7 cellular contexts compared by ENCODE assay signal in genomic region chr17:63911657-63912100, GRCh38. TPM values are rescaled to one million over a fixed set of nuclear protein-coding genes. Genes with fewer than 3 reads are reported as not detected.
A peak's percentile ranks its signal among the peaks of the same experiment; 100 is the strongest.
DNase-seq lines count a peak whose midpoint lies in the region; ATAC-seq and TF ChIP-seq lines count a peak whose summit lies in the region.
"Had no signal": no experiment of that assay in that cellular context is flagged by ENCODE, and none has a peak within 500 bp of the region (broad histone marks: within the 10 kb centered on the region; RNA-seq: fewer than 3 reads in every experiment).

No MANE protein-coding gene starts in this region.

- POLR2A ChIA-PET in activated naive CD8-positive, alpha-beta T cell treated with anti-CD3 and anti-CD28 coated beads, Interleukin-2, amount 10 ng/mL, durations not matched to agents 7 days and 5 days (lab: Charles Lee): interaction anchor here (0.6 to 1.6 kb wide), 2 partner anchors 106 to 222 kb away, joined by 3 to 4 read pairs; no protein-coding TSS in a partner anchor

- H3K4me3 Mint-ChIP-seq in Calu3 (ENCODE audit: low read depth, unreplicated experiment): no peak overlapping the region
- no peak overlapping the region for H3K4me3 Mint-ChIP-seq in activated naive CD8-positive, alpha-beta T cell treated with anti-CD3 and anti-CD28 coated beads, Interleukin-2, amount 10 ng/mL, durations not matched to agents 7 days and 5 days

- H3K9me3 Mint-ChIP-seq in Calu3 (ENCODE audit: low read depth, unreplicated experiment): no peaks in the 10 kb centered on the region
- no peaks in the 10 kb centered on the region for H3K9me3 Mint-ChIP-seq in activated naive CD8-positive, alpha-beta T cell treated with anti-CD3 and anti-CD28 coated beads, Interleukin-2, amount 10 ng/mL, durations not matched to agents 7 days and 5 days

- no peaks in the 10 kb centered on the region for H3K4me1 ChIP-seq in mucosa of descending colon (ENCODE audit: low read depth)

- no peaks in the 10 kb centered on the region for H3K36me3 Mint-ChIP-seq in Calu3 (ENCODE audit: insufficient read depth, unreplicated experiment)
- no peaks in the 10 kb centered on the region for H3K36me3 Mint-ChIP-seq in activated naive CD8-positive, alpha-beta T cell treated with anti-CD3 and anti-CD28 coated beads, Interleukin-2, amount 10 ng/mL, durations not matched to agents 7 days and 5 days

- peak; percentile 70 for TF ChIP-seq CTCF in Calu3 (IDR thresholded peaks at IDR 0.05; ENCODE audit: unreplicated experiment)
- peak; percentile 76 for TF ChIP-seq CTCF in mucosa of descending colon (IDR thresholded peaks at IDR 0.05)

- no peaks in the 10 kb centered on the region for H3K9me3 ChIP-seq in mucosa of descending colon

- no peaks in the 10 kb centered on the region for H3K4me1 Mint-ChIP-seq in Calu3 (ENCODE audit: low read depth, unreplicated experiment)
- no peaks in the 10 kb centered on the region for H3K4me1 Mint-ChIP-seq in activated naive CD8-positive, alpha-beta T cell treated with anti-CD3 and anti-CD28 coated beads, Interleukin-2, amount 10 ng/mL, durations not matched to agents 7 days and 5 days

- H3K27me3 Mint-ChIP-seq in Calu3 (ENCODE audit: unreplicated experiment): peaks cover 73% of the 10 kb centered on the region
- peaks cover 7% of the 10 kb centered on the region for H3K27me3 Mint-ChIP-seq in activated naive CD8-positive, alpha-beta T cell treated with anti-CD3 and anti-CD28 coated beads, Interleukin-2, amount 10 ng/mL, durations not matched to agents 7 days and 5 days

- CTCF ChIA-PET in Calu3 (lab: Charles Lee): interaction anchor here (0.6 to 1.4 kb wide), 4 partner anchors 25 to 222 kb away, joined by 3 to 7 read pairs (median 4); partner anchors contain the start of gene GH2

- H3K36me3 ChIP-seq in mucosa of descending colon (ENCODE audit: low read depth): no peaks in the 10 kb centered on the region

- H3K27ac Mint-ChIP-seq in Calu3 (ENCODE audit: unreplicated experiment): no peak overlapping the region
- no peak overlapping the region for H3K27ac Mint-ChIP-seq in activated naive CD8-positive, alpha-beta T cell treated with anti-CD3 and anti-CD28 coated beads, Interleukin-2, amount 10 ng/mL, durations not matched to agents 7 days and 5 days

- no TSS peak for BruUV-seq in Calu3 (replicated peaks; lab: Mats Ljungman, UMichigan)

- intact Hi-C loops in Calu3 (cut with micrococcal nuclease; ENCODE audit: unreplicated experiment) (loop anchor here (10.0 kb wide), 1 partner anchor 223 kb away; the partner anchor contains the start of gene ERN1), mucosa of descending colon (cut with DNase I, micrococcal nuclease) (loop anchor here in 1 of 2 donors (10.0 kb wide), 1 partner anchor 223 kb away; the partner anchor contains the start of gene ERN1)

- peak; percentile 59 for ATAC-seq in activated naive CD8-positive, alpha-beta T cell treated with anti-CD3 and anti-CD28 coated beads, Interleukin-2, amount 10 ng/mL, durations not matched to agents 7 days and 5 days (ENCODE audit: low read depth)
- ATAC-seq in mucosa of descending colon (peak; percentile 68), HG03095 (IDR thresholded peaks at IDR 0.05; ENCODE audit: unreplicated experiment) (no peak)

- no peak overlapping the region for H3K4me3 ChIP-seq in mucosa of descending colon

- DNase-seq in Calu3 (peak; percentile 54), NCI-H82 (lab: John Stamatoyannopoulos, UW) (peak; percentile 73), mucosa of descending colon (peak in 2 of 3 donors; percentile 18 to 63), HCEC 1CT (no peak)
- DNase-seq in activated naive CD8-positive, alpha-beta T cell treated with anti-CD3 and anti-CD28 coated beads, Interleukin-2, amount 10 ng/mL, durations not matched to agents 7 days and 5 days: peak; percentile 59

RNA-seq across cellular contexts. Expression of gene CSHL1, which starts 0.6 kb away (rescaled TPM):
- total RNA-seq in Calu3 (2022): not detected in 2 replicates
- total RNA-seq in activated naive CD8-positive, alpha-beta T cell treated with anti-CD3 and anti-CD28 coated beads, Interleukin-2, amount 10 ng/mL, durations not matched to agents 7 days and 5 days: not detected
- total RNA-seq in mucosa of descending colon: not detected
- total RNA-seq: LHCN-M2 had no signal

RNA-seq across cellular contexts. Expression of gene GH1, which starts 7.0 kb away (rescaled TPM):
- total RNA-seq in Calu3 (2022) (not detected in 2 replicates), mucosa of descending colon (not detected)
- total RNA-seq in activated naive CD8-positive, alpha-beta T cell treated with anti-CD3 and anti-CD28 coated beads, Interleukin-2, amount 10 ng/mL, durations not matched to agents 7 days and 5 days: not detected
- total RNA-seq: LHCN-M2 had no signal

RNA-seq across cellular contexts. Expression of gene CSH1, which starts 15.3 kb away (rescaled TPM):
- total RNA-seq in Calu3 (2022) (not detected in 2 replicates), mucosa of descending colon (not detected)
- total RNA-seq in activated naive CD8-positive, alpha-beta T cell treated with anti-CD3 and anti-CD28 coated beads, Interleukin-2, amount 10 ng/mL, durations not matched to agents 7 days and 5 days: not detected
- total RNA-seq: LHCN-M2 had no signal

RNA-seq across cellular contexts. Expression of gene CD79B, which starts 20.5 kb away (rescaled TPM):
- not detected in 2 replicates for total RNA-seq in Calu3 (2022)
- total RNA-seq in activated naive CD8-positive, alpha-beta T cell treated with anti-CD3 and anti-CD28 coated beads, Interleukin-2, amount 10 ng/mL, durations not matched to agents 7 days and 5 days: 10 to 100 TPM; 17.0 to 19.6 TPM
- total RNA-seq in mucosa of descending colon: 1 to 10 TPM in 2 of 3 donors, under 1 TPM in 1; 0.70 to 2.4 (median 1.4) TPM
- total RNA-seq: LHCN-M2 had no signal

RNA-seq across cellular contexts. Expression of gene GH2, which starts 29.9 kb away (rescaled TPM):
- total RNA-seq in Calu3 (2022): not detected in 2 replicates
- total RNA-seq in activated naive CD8-positive, alpha-beta T cell treated with anti-CD3 and anti-CD28 coated beads, Interleukin-2, amount 10 ng/mL, durations not matched to agents 7 days and 5 days: not detected
- total RNA-seq in mucosa of descending colon: not detected
- total RNA-seq: LHCN-M2 had no signal
